In genomic region chr12:20184514-20184913, GRCh38 we compare ENCODE assay signal across 1 cellular context.
TF ChIP-seq lines count a peak whose summit lies in the region.

No MANE protein-coding gene starts in this region.

TF ChIP-seq in GM23338, 12 proteins besides CTCF, POLR2A, EP300 and RAD21 (continued from another document):
- TF ChIP-seq ZNF462 (CRISPR knock-in tag; IDR thresholded peaks at IDR 0.05), result no peak
